ENCODE assay signal across 8 cellular contexts in the genomic region with DNA sequence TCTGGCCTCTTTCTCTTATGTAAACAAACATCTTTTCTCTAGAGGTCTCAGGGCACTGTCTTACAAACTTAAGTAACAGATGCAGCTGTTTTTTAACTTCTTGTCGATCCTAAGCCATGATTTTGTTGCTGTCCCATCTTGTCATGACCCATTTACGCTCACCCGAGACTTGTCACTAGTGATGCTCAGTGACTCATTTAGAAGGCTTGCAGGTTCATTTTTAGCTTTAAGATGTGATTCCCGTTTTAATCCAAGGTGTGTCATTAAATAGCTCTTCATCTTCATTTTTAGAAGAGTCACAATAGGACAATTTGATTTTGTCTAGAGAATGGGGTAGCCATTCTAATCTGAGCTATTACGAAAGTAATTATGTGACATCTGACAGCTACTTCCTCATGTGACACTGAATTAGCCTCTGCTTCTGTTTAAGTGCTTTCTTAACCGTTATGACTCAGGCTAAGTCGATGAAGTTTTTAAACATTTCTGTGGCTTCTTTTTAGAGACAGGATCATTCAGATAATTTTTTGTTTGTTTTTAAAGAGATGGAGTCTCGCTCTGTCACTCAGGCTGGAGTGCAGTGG.
A peak's percentile ranks its signal among the peaks of the same experiment; 100 is the strongest.
DNase-seq lines count a peak whose midpoint lies in the region; ATAC-seq and TF ChIP-seq lines count a peak whose summit lies in the region.

No MANE protein-coding gene starts in this region.

- no peaks in the 10 kb centered on the region for H3F3A ChIP-seq in DOHH2 (ENCODE audit: control insufficient read depth, insufficient read depth)

- H3K4me2 ChIP-seq in DOHH2 (ENCODE audit: low read length): peak overlapping the region; percentile 59

- H3K4me3 ChIP-seq in DOHH2 (ENCODE audit: low read length): peak overlapping the region; percentile 29

- H3K27ac ChIP-seq in DOHH2 (ENCODE audit: low read depth, low read length): no peak overlapping the region; the same call in 1 of the 2 replicates

- peak; percentile 90 for DNase-seq in NOMO-1 treated with dmso at 0.1 percent for 144 hours (lab: John Stamatoyannopoulos, UW; ENCODE audit: unreplicated experiment)
- DNase-seq in germinal center (ENCODE audit: low spot score): peak; percentile 66
- DNase-seq in midbrain (lab: John Stamatoyannopoulos, UW): no peak
- no peak for DNase-seq in NCI-H1105 (lab: John Stamatoyannopoulos, UW)
- DNase-seq in iPS-NIHi7 (ENCODE audit: extremely low spot score): no peak
- DNase-seq in amygdala (lab: John Stamatoyannopoulos, UW): no peak

- no peaks in the 10 kb centered on the region for H3K9me2 ChIP-seq in DOHH2 (replicated peaks; ENCODE audit: control insufficient read depth, low read length)

- H4K20me1 ChIP-seq in DOHH2 (ENCODE audit: control insufficient read depth, insufficient read depth, low read depth, low read length): no peaks in the 10 kb centered on the region

- ATAC-seq in GM21529 (IDR thresholded peaks at IDR 0.05; ENCODE audit: unreplicated experiment): peak; percentile 80

- H3K4me1 ChIP-seq in DOHH2 (ENCODE audit: control insufficient read depth, low read length): peaks cover 11% of the 10 kb centered on the region

- H3K79me2 ChIP-seq in DOHH2 (ENCODE audit: control insufficient read depth, low read length): no peaks in the 10 kb centered on the region

- H3K9me3 ChIP-seq in DOHH2 (ENCODE audit: control insufficient read depth, insufficient read depth, low read length): no peaks in the 10 kb centered on the region

- no peak for TF ChIP-seq CTCF in DOHH2 (IDR thresholded peaks at IDR 0.05; ENCODE audit: low read depth, low read length, poor library complexity, severe bottlenecking)

- H3K36me3 ChIP-seq in DOHH2 (ENCODE audit: control insufficient read depth, low read length): no peaks in the 10 kb centered on the region

- peaks cover 3% of the 10 kb centered on the region for H3K27me3 ChIP-seq in DOHH2 (ENCODE audit: control insufficient read depth, low read length)

Comparison
In these comparisons a context has a peak if more than half of its experiments do, and no peak if none do; other contexts are left out.
1. DNase-seq: peak in NOMO-1 treated with dmso at 0.1 percent for 144 hours (single experiment) and germinal center (single experiment); none in midbrain (single experiment), NCI-H1105 (single experiment), iPS-NIHi7 (single experiment) and amygdala (0 of 56).